In genomic region chr4:26065833-26066232, GRCh38 we compare ENCODE assay signal across 20 cellular contexts.
DNase-seq lines count a peak whose midpoint lies in the region; ATAC-seq lines count a peak whose summit lies in the region.
"Had no signal": no experiment of that assay in that cellular context is flagged by ENCODE, and none has a peak within 500 bp of the region (broad histone marks: within the 10 kb centered on the region; RNA-seq: fewer than 3 reads in every experiment).

No MANE protein-coding gene starts in this region.

- H3K4me1 Mint-ChIP-seq in dendritic cell treated with granulocyte-macrophage colony-stimulating factor and Interleukin-4, amounts not matched to agents 40 ng/mL and 50 ng/mL, for 4 days (ENCODE audit: low read depth), result peaks cover 53% of the 10 kb centered on the region
- peaks cover 14% of the 10 kb centered on the region for H3K4me1 Mint-ChIP-seq in activated T-cell treated with anti-CD3 and anti-CD28 coated beads, Interleukin-2, amount 50 U/mL, for 24 hours (ENCODE audit: low read depth)

- peak overlapping the region; percentile 4 for H3K18ac ChIP-seq in neuronal stem cell (ENCODE audit: low read length)

- ATAC-seq in GM18511 (IDR thresholded peaks at IDR 0.05; ENCODE audit: unreplicated experiment) (no peak), HG03520 (IDR thresholded peaks at IDR 0.05; ENCODE audit: unreplicated experiment) (no peak)
- ATAC-seq: CD8-positive, alpha-beta T cell; GM23338; HCT116; K562 had no signal

- no peaks in the 10 kb centered on the region for H3K27me3 ChIP-seq in neuronal stem cell (ENCODE audit: control insufficient read depth in 3 of 3, insufficient read depth in 3 of 3, low read depth in 1 of 3, low read length in 3 of 3)
- H3K27me3 ChIP-seq: BLaER1 treated with 17β-estradiol and CSF1 and Interleukin-3, amounts not matched to agents 10 nM and 100 nM had no signal

- H3K4me3 Mint-ChIP-seq in dendritic cell treated with granulocyte-macrophage colony-stimulating factor and Interleukin-4, amounts not matched to agents 40 ng/mL and 50 ng/mL, for 4 days, result no peak overlapping the region
- H3K4me3 Mint-ChIP-seq in activated T-cell treated with anti-CD3 and anti-CD28 coated beads, Interleukin-2, amount 50 U/mL, for 24 hours, result no peak overlapping the region
- H3K4me3 Mint-ChIP-seq: CD8-positive, alpha-beta T cell; GM23338 had no signal

- H3K36me3 ChIP-seq in neuronal stem cell (replicated peaks in 1 of 2; ENCODE audit: control insufficient read depth in 2 of 2, insufficient read depth in 2 of 2, low read length in 2 of 2), result no peaks in the 10 kb centered on the region
- H3K36me3 ChIP-seq: BLaER1 treated with 17β-estradiol and CSF1 and Interleukin-3, amounts not matched to agents 10 nM and 100 nM had no signal

- H4K91ac ChIP-seq in neuronal stem cell (ENCODE audit: low read depth, low read length, poor library complexity), result no peak overlapping the region

- H4K8ac ChIP-seq in neuronal stem cell (ENCODE audit: low read depth, low read length), result no peak overlapping the region

- no peak overlapping the region for H2BK120ac ChIP-seq in neuronal stem cell (ENCODE audit: low read depth, low read length)

- no peak overlapping the region for H2BK15ac ChIP-seq in neuronal stem cell (ENCODE audit: low read length)

- H3K9me3 ChIP-seq in neuronal stem cell (replicated peaks in 1 of 2; ENCODE audit: control insufficient read depth in 2 of 2, insufficient read depth in 1 of 2, low read depth in 1 of 2, low read length in 2 of 2), result no peaks in the 10 kb centered on the region

- no peak overlapping the region for H3K4ac ChIP-seq in neuronal stem cell (ENCODE audit: low read length)

- H3K36me3 Mint-ChIP-seq in dendritic cell treated with granulocyte-macrophage colony-stimulating factor and Interleukin-4, amounts not matched to agents 40 ng/mL and 50 ng/mL, for 4 days (ENCODE audit: low read depth), result peaks cover 3% of the 10 kb centered on the region
- no peaks in the 10 kb centered on the region for H3K36me3 Mint-ChIP-seq in activated T-cell treated with anti-CD3 and anti-CD28 coated beads, Interleukin-2, amount 50 U/mL, for 24 hours (ENCODE audit: low read depth)
- H3K36me3 Mint-ChIP-seq: CD8-positive, alpha-beta T cell had no signal

- H2BK12ac ChIP-seq in neuronal stem cell (ENCODE audit: low read length), result no peak overlapping the region

- DNase-seq in EH (ENCODE audit: low read depth) (peak; percentile 24), LHCN-M2 (ENCODE audit: low read depth) (peak; percentile 45), neuronal stem cell (ENCODE audit: low spot score) (no peak)
- DNase-seq in activated T-cell treated with anti-CD3 and anti-CD28 coated beads, Interleukin-2, amount 50 U/mL, for 24 hours, result no peak
- DNase-seq: CD8-positive, alpha-beta T cell; MV-4-11; NCI-H1694 treated with DMSO at 0.1 percent for 48 hours; NCI-H2227 treated with DMSO at 0.1 percent for 48 hours; NCI-H510A treated with DMSO at 0.1 percent for 48 hours; NCI-H82; OCI-M1; RPMI8226; SIG-M5 had no signal

- no peak overlapping the region for H3K4me2 ChIP-seq in neuronal stem cell (ENCODE audit: insufficient read depth, low read length, poor library complexity, severe bottlenecking)
- H3K4me2 ChIP-seq: GM23338 had no signal

- no peak overlapping the region for H3K4me3 ChIP-seq in neuronal stem cell (ENCODE audit: low read length in 2 of 2)
- H3K4me3 ChIP-seq: BLaER1 treated with 17β-estradiol and CSF1 and Interleukin-3, amounts not matched to agents 10 nM and 100 nM; GM23338; K562 had no signal

- H3K27ac Mint-ChIP-seq in dendritic cell treated with granulocyte-macrophage colony-stimulating factor and Interleukin-4, amounts not matched to agents 40 ng/mL and 50 ng/mL, for 4 days, result peak overlapping the region; percentile 10
- H3K27ac Mint-ChIP-seq in activated T-cell treated with anti-CD3 and anti-CD28 coated beads, Interleukin-2, amount 50 U/mL, for 24 hours, result no peak overlapping the region
- H3K27ac Mint-ChIP-seq: CD8-positive, alpha-beta T cell; GM23338 had no signal

- H2BK5ac ChIP-seq in neuronal stem cell (ENCODE audit: low read length), result no peak overlapping the region

- WGBS in neuronal stem cell (ENCODE audit: extremely low coverage in 2 of 2, insufficient read length in 2 of 2, insufficient replicate concordance in 1 of 2), 2 donors, result no CpG with 5 or more reads among the region's 7 CpGs

- H3K9me3 Mint-ChIP-seq in dendritic cell treated with granulocyte-macrophage colony-stimulating factor and Interleukin-4, amounts not matched to agents 40 ng/mL and 50 ng/mL, for 4 days, result peaks cover 13% of the 10 kb centered on the region
- peaks cover 4% of the 10 kb centered on the region for H3K9me3 Mint-ChIP-seq in activated T-cell treated with anti-CD3 and anti-CD28 coated beads, Interleukin-2, amount 50 U/mL, for 24 hours
- H3K9me3 Mint-ChIP-seq: CD8-positive, alpha-beta T cell had no signal

- no peak overlapping the region for H3K9ac ChIP-seq in neuronal stem cell (ENCODE audit: low read depth, low read length, poor library complexity)
- H3K9ac ChIP-seq: BLaER1 treated with 17β-estradiol and CSF1 and Interleukin-3, amounts not matched to agents 10 nM and 100 nM had no signal

- no peak overlapping the region for H2AK5ac ChIP-seq in neuronal stem cell (ENCODE audit: low read depth, low read length)

- H3K23ac ChIP-seq in neuronal stem cell (ENCODE audit: low read depth, low read length, poor library complexity), result no peak overlapping the region

- peaks cover 0 to 3% of the 10 kb centered on the region in 2 donors for H3K4me1 ChIP-seq in neuronal stem cell (ENCODE audit: control insufficient read depth in 2 of 2, insufficient read depth in 1 of 2, low read depth in 1 of 2, low read length in 2 of 2)

- no peaks in the 10 kb centered on the region for H3K79me1 ChIP-seq in neuronal stem cell (ENCODE audit: low read depth, low read length)

- H2AFZ ChIP-seq in neuronal stem cell (ENCODE audit: low read length), result no peak overlapping the region
- H2AFZ ChIP-seq: GM23338 had no signal

- no peak overlapping the region for H3K14ac ChIP-seq in neuronal stem cell (ENCODE audit: low read length)

- H3K27ac ChIP-seq in neuronal stem cell (replicated peaks; ENCODE audit: low read length), result no peak overlapping the region

- intact Hi-C loops in dendritic cell treated with granulocyte-macrophage colony-stimulating factor and Interleukin-4, amounts not matched to agents 40 ng/mL and 50 ng/mL, for 4 days (cut with micrococcal nuclease), result no loop called here

- H3K27me3 Mint-ChIP-seq in dendritic cell treated with granulocyte-macrophage colony-stimulating factor and Interleukin-4, amounts not matched to agents 40 ng/mL and 50 ng/mL, for 4 days, result peaks cover 2% of the 10 kb centered on the region
- peaks cover 2% of the 10 kb centered on the region for H3K27me3 Mint-ChIP-seq in activated T-cell treated with anti-CD3 and anti-CD28 coated beads, Interleukin-2, amount 50 U/mL, for 24 hours

Comparison
In these comparisons a context has a peak if more than half of its experiments do, and no peak if none do; other contexts are left out.
1. DNase-seq: peak in EH (single experiment) and LHCN-M2 (single experiment); none in neuronal stem cell (single experiment) and activated T-cell treated with anti-CD3 and anti-CD28 coated beads, Interleukin-2, amount 50 U/mL, for 24 hours (single experiment).